In genomic region chr10:42553576-42553975, GRCh38 we compare ENCODE assay signal across 8 cellular contexts.
DNase-seq lines count a peak whose midpoint lies in the region; ATAC-seq and TF ChIP-seq lines count a peak whose summit lies in the region.
"Not testable (repeated sequence)": the region's sequence is repeated elsewhere in the genome, so short reads cannot be mapped to it uniquely, and the experiment has no call there.

No MANE protein-coding gene starts in this region.

- H3K36me3 ChIP-seq in CD8-positive, alpha-beta T cell (ENCODE audit: insufficient read depth, low read length); Loucy (ENCODE audit: insufficient read depth, low read length); ascending aorta; testis (ENCODE audit: low read depth, missing control alignments): not testable (repeated sequence)
- peaks cover 0 to 17% (median 0%) of the 10 kb centered on the region in 4 donors for H3K36me3 ChIP-seq in esophagus muscularis mucosa

- WGBS in esophagus muscularis mucosa, result 88% methylated on average over 12 of the region's 12 CpGs
- 65 to 86% methylated on average over 12 of the region's 12 CpGs for WGBS in testis, 2 donors

- not testable (repeated sequence) for H3K27ac Mint-ChIP-seq in CD8-positive, alpha-beta T cell; memory B cell; osteocyte (ENCODE audit: unreplicated experiment)
- H3K27ac Mint-ChIP-seq in activated CD4-positive, alpha-beta T cell treated with anti-CD3 and anti-CD28 coated beads for 36 hours, result peak overlapping the region; percentile 94

- peaks cover 31% of the 10 kb centered on the region for H3K79me2 ChIP-seq in Loucy (ENCODE audit: insufficient read depth, low read length)

- H3K9me2 ChIP-seq in Loucy (replicated peaks; ENCODE audit: low read depth, low read length), result not testable (repeated sequence)

- H3K9me3 ChIP-seq in CD8-positive, alpha-beta T cell (ENCODE audit: low read length); Loucy (ENCODE audit: insufficient read depth, low read depth, low read length); ascending aorta; esophagus muscularis mucosa; testis: not testable (repeated sequence)

- H3F3A ChIP-seq in Loucy (ENCODE audit: low read depth), result not testable (repeated sequence)

- not testable (repeated sequence) for H3K9ac ChIP-seq in Loucy (ENCODE audit: low read depth, low read length, poor library complexity, severe bottlenecking)

- H3K36me3 Mint-ChIP-seq in CD8-positive, alpha-beta T cell, result peaks cover 33% of the 10 kb centered on the region
- H3K36me3 Mint-ChIP-seq in activated CD4-positive, alpha-beta T cell treated with anti-CD3 and anti-CD28 coated beads for 36 hours (ENCODE audit: low read depth), result peaks cover 30% of the 10 kb centered on the region
- H3K36me3 Mint-ChIP-seq in memory B cell, result peaks cover 13% of the 10 kb centered on the region
- peaks cover 13% of the 10 kb centered on the region for H3K36me3 Mint-ChIP-seq in osteocyte (ENCODE audit: unreplicated experiment)

- intact Hi-C loops in CD8-positive, alpha-beta T cell (cut with DNase I, micrococcal nuclease), result loop anchor here (1.0 to 10.0 kb wide), 8 partner anchors 34 to 1095 kb away; partner anchors contain the start of genes ZNF32 (in 2 of the 2), BMS1 (in 1 of the 2), CSGALNACT2 (in 1 of the 2) and HNRNPF (in 1 of the 2)
- intact Hi-C loops in activated CD4-positive, alpha-beta T cell treated with anti-CD3 and anti-CD28 coated beads for 36 hours (cut with DNase I, micrococcal nuclease), result loop anchor here (2.0 to 5.0 kb wide), 3 partner anchors 249 to 809 kb away; no protein-coding TSS in a partner anchor
- intact Hi-C loops in ascending aorta (cut with DNase I) (loop anchor here (5.0 kb wide), 4 partner anchors 84 to 1094 kb away; partner anchors contain the start of genes CSGALNACT2, ZNF32 and ZNF33B), esophagus muscularis mucosa (cut with DNase I) (loop anchor here (5.0 kb wide), 2 partner anchors 84 to 229 kb away; partner anchors contain the start of genes BMS1 and ZNF33B)
- intact Hi-C loops in testis (cut with DNase I; ENCODE audit: low total_unique reads), result not testable (repeated sequence)

- POLR2A ChIA-PET in CD8-positive, alpha-beta T cell (lab: Charles Lee); activated CD4-positive, alpha-beta T cell treated with anti-CD3 and anti-CD28 coated beads for 36 hours (lab: Charles Lee): not testable (repeated sequence)

- CTCF ChIA-PET in CD8-positive, alpha-beta T cell (lab: Charles Lee); activated CD4-positive, alpha-beta T cell treated with anti-CD3 and anti-CD28 coated beads for 36 hours (lab: Charles Lee): not testable (repeated sequence)

- not testable (repeated sequence) for H3K27me3 ChIP-seq in CD8-positive, alpha-beta T cell (ENCODE audit: insufficient read depth, low read length); Loucy (ENCODE audit: insufficient read depth, low read length, poor library complexity, severe bottlenecking); ascending aorta; esophagus muscularis mucosa; testis

- not testable (repeated sequence) for TF ChIP-seq CTCF in CD8-positive, alpha-beta T cell (IDR thresholded peaks at IDR 0.05); Loucy (conservative IDR thresholded peaks at IDR 0.05; ENCODE audit: low read length); ascending aorta (IDR thresholded peaks at IDR 0.05); esophagus muscularis mucosa (IDR thresholded peaks at IDR 0.05); osteocyte (IDR thresholded peaks at IDR 0.05); testis (IDR thresholded peaks at IDR 0.05)

- not testable (repeated sequence) for TF ChIP-seq EP300 in esophagus muscularis mucosa (IDR thresholded peaks at IDR 0.05)

- H3K9me3 Mint-ChIP-seq in CD8-positive, alpha-beta T cell; activated CD4-positive, alpha-beta T cell treated with anti-CD3 and anti-CD28 coated beads for 36 hours (ENCODE audit: low read depth); memory B cell; osteocyte (ENCODE audit: unreplicated experiment): not testable (repeated sequence)

- not testable (repeated sequence) for H4K20me1 ChIP-seq in Loucy (ENCODE audit: insufficient read depth, low read length, poor library complexity, severe bottlenecking)

- H3K4me3 ChIP-seq in CD8-positive, alpha-beta T cell (ENCODE audit: low read depth, low read length), result not testable (repeated sequence)
- H3K4me3 ChIP-seq in Loucy (ENCODE audit: low read length, poor library complexity, severe bottlenecking), result peak overlapping the region; percentile 91
- peak overlapping the region; percentile 68 to 87 for H3K4me3 ChIP-seq in ascending aorta
- peak overlapping the region; percentile 79 to 86 (median 82) for H3K4me3 ChIP-seq in esophagus muscularis mucosa
- peak overlapping the region; percentile 44 to 75 for H3K4me3 ChIP-seq in testis

- DNase-seq in CD8-positive, alpha-beta T cell; activated CD4-positive, alpha-beta T cell treated with anti-CD3 and anti-CD28 coated beads for 36 hours; ascending aorta (ENCODE audit: low spot score in 2 of 2); esophagus muscularis mucosa (ENCODE audit: extremely low spot score); memory B cell (ENCODE audit: low spot score in 2 of 2); osteocyte (ENCODE audit: extremely low spot score, unreplicated experiment); testis: not testable (repeated sequence)

- H3K27me3 Mint-ChIP-seq in CD8-positive, alpha-beta T cell (ENCODE audit: low read depth); activated CD4-positive, alpha-beta T cell treated with anti-CD3 and anti-CD28 coated beads for 36 hours; memory B cell; osteocyte (ENCODE audit: unreplicated experiment): not testable (repeated sequence)

- H3K4me1 Mint-ChIP-seq in CD8-positive, alpha-beta T cell (ENCODE audit: low read depth), result peaks cover 43% of the 10 kb centered on the region
- H3K4me1 Mint-ChIP-seq in activated CD4-positive, alpha-beta T cell treated with anti-CD3 and anti-CD28 coated beads for 36 hours, result peaks cover 33% of the 10 kb centered on the region
- H3K4me1 Mint-ChIP-seq in memory B cell (peaks cover 23% of the 10 kb centered on the region), osteocyte (ENCODE audit: unreplicated experiment) (peaks cover 19% of the 10 kb centered on the region)

- ATAC-seq in CD8-positive, alpha-beta T cell; activated CD4-positive, alpha-beta T cell treated with anti-CD3 and anti-CD28 coated beads for 36 hours; memory B cell (ENCODE audit: low read depth): not testable (repeated sequence)

- H3K27ac ChIP-seq in CD8-positive, alpha-beta T cell (ENCODE audit: low read depth, low read length); ascending aorta; testis: not testable (repeated sequence)
- peak overlapping the region in 3 of 4 donors; percentile 64 to 82 (median 81) for H3K27ac ChIP-seq in esophagus muscularis mucosa (replicated peaks in 1 of 4)

- peaks cover 23% of the 10 kb centered on the region for H3K4me1 ChIP-seq in CD8-positive, alpha-beta T cell (ENCODE audit: insufficient read depth, low read length)
- H3K4me1 ChIP-seq in Loucy (ENCODE audit: insufficient read depth, low read length, poor library complexity, severe bottlenecking) (peaks cover 16% of the 10 kb centered on the region), esophagus muscularis mucosa (peaks cover 10 to 26% (median 25%) of the 10 kb centered on the region in 4 donors)
- H3K4me1 ChIP-seq in ascending aorta, testis: not testable (repeated sequence)

- H3K4me2 ChIP-seq in Loucy (ENCODE audit: low read depth, low read length, poor library complexity, severe bottlenecking), result peak overlapping the region; percentile 95

- peak overlapping the region; percentile 98 for H3K4me3 Mint-ChIP-seq in CD8-positive, alpha-beta T cell
- peak overlapping the region; percentile 94 for H3K4me3 Mint-ChIP-seq in activated CD4-positive, alpha-beta T cell treated with anti-CD3 and anti-CD28 coated beads for 36 hours
- H3K4me3 Mint-ChIP-seq in memory B cell, result peak overlapping the region; percentile 99
- peak overlapping the region; percentile 95 for H3K4me3 Mint-ChIP-seq in osteocyte (ENCODE audit: unreplicated experiment)

- not testable (repeated sequence) for TF ChIP-seq POLR2A in esophagus muscularis mucosa (IDR thresholded peaks at IDR 0.05; ENCODE audit: low read depth); testis (IDR thresholded peaks at IDR 0.05)

- H2AFZ ChIP-seq in Loucy (ENCODE audit: low read length), result peak overlapping the region; percentile 100; the same call in 1 of the 2 replicates
